In genomic region chr10:16519908-16520861, GRCh38 we compare ENCODE assay signal across 1 cellular context.
TF ChIP-seq lines count a peak whose summit lies in the region.

No MANE protein-coding gene starts in this region.

TF ChIP-seq in WTC11, 78 proteins besides CTCF, POLR2A, EP300 and RAD21 (continued from another document):
- TF ChIP-seq ZNF281 (CRISPR knock-in tag; IDR thresholded peaks at IDR 0.05) (no peak), ETV6 (CRISPR knock-in tag; IDR thresholded peaks at IDR 0.05) (no peak), ZNF396 (CRISPR knock-in tag; IDR thresholded peaks at IDR 0.05; ENCODE audit: borderline replicate concordance) (no peak)
